ENCODE assay signal across 8 cellular contexts in the genomic region with DNA sequence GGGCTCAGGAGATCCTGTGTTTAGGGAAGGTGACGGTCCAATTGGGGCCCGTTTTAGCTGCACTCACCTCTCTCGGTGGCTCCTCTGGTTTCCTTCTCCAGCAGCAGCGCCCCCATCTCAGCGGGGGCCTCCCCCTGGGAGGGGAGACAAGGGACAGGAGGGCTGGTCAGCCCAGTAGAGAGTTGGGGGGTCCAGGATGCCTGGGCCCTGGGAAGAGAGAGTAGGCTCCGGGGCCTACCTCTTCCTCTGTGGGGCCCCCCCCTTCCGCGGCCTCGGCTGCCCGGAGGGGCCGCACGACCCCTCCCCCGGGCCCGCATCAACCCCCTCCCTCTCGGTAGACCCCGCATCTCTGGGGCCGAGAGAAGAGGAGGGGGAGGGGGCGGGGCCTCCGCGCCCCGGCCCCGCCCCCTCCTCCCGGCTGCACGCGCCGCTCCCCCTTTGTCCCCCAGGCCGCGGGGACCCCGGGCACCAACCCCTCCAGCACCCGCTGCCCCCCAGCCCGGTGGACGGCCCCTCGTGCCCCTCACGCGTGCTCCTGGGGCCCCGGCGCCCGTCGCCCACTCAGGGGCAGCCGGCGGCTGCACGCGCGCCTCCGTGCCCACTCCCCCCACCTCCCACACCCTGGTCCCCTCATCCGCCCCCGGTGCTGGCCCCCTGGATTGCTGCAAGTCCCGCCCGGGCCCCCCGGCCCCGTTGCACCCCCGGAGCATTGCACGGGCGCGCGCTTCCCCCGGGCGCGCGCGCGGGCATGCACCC. TPM values are rescaled to one million over a fixed set of nuclear protein-coding genes. Genes with fewer than 3 reads are reported as not detected.
DNase-seq lines count a peak whose midpoint lies in the region; ATAC-seq, FAIRE-seq and TF ChIP-seq lines count a peak whose summit lies in the region.

No MANE protein-coding gene starts in this region.

- FAIRE-seq in kidney (lab: Jason Lieb, UNC): no peak

- H3K9me3 ChIP-seq in heart left ventricle (no peaks in the 10 kb centered on the region), kidney (ENCODE audit: control insufficient read depth in 1 of 2, low read length in 2 of 2) (no peaks in the 10 kb centered on the region), suprapubic skin (no peaks in the 10 kb centered on the region)

- peaks cover 29% of the 10 kb centered on the region for H3K4me1 Mint-ChIP-seq in activated naive CD8-positive, alpha-beta T cell treated with anti-CD3 and anti-CD28 coated beads, Interleukin-2, amount 50 U/mL, for 24 hours

- intact Hi-C loops in heart left ventricle (cut with DNase I) (loop anchor here in 4 of 10 donors (5.0 kb wide), 3 partner anchors 55 to 60 kb away; a partner anchor contains a TSS), cardiac septum (cut with DNase I) (loop anchor here (2.0 to 5.0 kb wide), 2 partner anchors 34 to 215 kb away; a partner anchor contains a TSS), kidney (cut with DNase I) (no loop called here)

- H3K4me3 ChIP-seq in heart left ventricle (peak overlapping the region; percentile 70 to 99 (median 82)), kidney (ENCODE audit: low read length in 2 of 2) (peak overlapping the region; percentile 28 to 92), suprapubic skin (peak overlapping the region; percentile 83)

- H3K36me3 Mint-ChIP-seq in activated naive CD8-positive, alpha-beta T cell treated with anti-CD3 and anti-CD28 coated beads, Interleukin-2, amount 50 U/mL, for 24 hours (ENCODE audit: low read depth): peaks cover 10% of the 10 kb centered on the region

- TF ChIP-seq EP300 in suprapubic skin (IDR thresholded peaks at IDR 0.05): no peak

- TF ChIP-seq POLR2A in heart left ventricle (IDR thresholded peaks at IDR 0.05): no peak
- TF ChIP-seq POLR2A in suprapubic skin (IDR thresholded peaks at IDR 0.05): no peak

- TF ChIP-seq CTCF in heart left ventricle (IDR thresholded peaks at IDR 0.05) (no peak), kidney (IDR thresholded peaks at IDR 0.05; ENCODE audit: borderline replicate concordance, extremely low read depth, insufficient read depth) (no peak), suprapubic skin (IDR thresholded peaks at IDR 0.05) (no peak)

- CTCF ChIA-PET in HEK293T (lab: Yijun Ruan, JAX): interaction anchor here (1.5 kb wide), 1 partner anchor 90 kb away, joined by 3 read pairs; a partner anchor contains a TSS

- H3K9ac ChIP-seq in kidney (ENCODE audit: low read length in 2 of 2): peak overlapping the region; percentile 6 to 56

- peaks cover 0 to 35% (median 17%) of the 10 kb centered on the region in 12 donors for H3K4me1 ChIP-seq in heart left ventricle
- H3K4me1 ChIP-seq in kidney (ENCODE audit: control insufficient read depth in 1 of 2, insufficient read depth in 1 of 2, low read depth in 1 of 2, low read length in 2 of 2): peaks cover 5 to 15% of the 10 kb centered on the region in 2 donors
- H3K4me1 ChIP-seq in suprapubic skin: peaks cover 39% of the 10 kb centered on the region

- peak overlapping the region; percentile 83 for H3K27ac Mint-ChIP-seq in activated naive CD8-positive, alpha-beta T cell treated with anti-CD3 and anti-CD28 coated beads, Interleukin-2, amount 50 U/mL, for 24 hours

- peak overlapping the region in 11 of 12 donors; percentile 48 to 89 (median 82) for H3K27ac ChIP-seq in heart left ventricle
- no peak overlapping the region for H3K27ac ChIP-seq in kidney (ENCODE audit: low read depth in 2 of 2, low read length in 2 of 2)
- H3K27ac ChIP-seq in suprapubic skin: peak overlapping the region; percentile 82

- H3K36me3 ChIP-seq in heart left ventricle (peaks cover 0 to 40% (median 36%) of the 10 kb centered on the region in 9 donors), kidney (ENCODE audit: control insufficient read depth in 1 of 2, insufficient read depth in 2 of 2, low read length in 2 of 2) (peaks cover 0 to 10% of the 10 kb centered on the region in 2 donors), suprapubic skin (peaks cover 33% of the 10 kb centered on the region)

- peak overlapping the region; percentile 83 for H3K4me3 Mint-ChIP-seq in activated naive CD8-positive, alpha-beta T cell treated with anti-CD3 and anti-CD28 coated beads, Interleukin-2, amount 50 U/mL, for 24 hours

- H3K27me3 ChIP-seq in heart left ventricle (no peaks in the 10 kb centered on the region), suprapubic skin (no peaks in the 10 kb centered on the region)

- 2 to 7% (median 4%) methylated on average over 9 to 62 of the region's 62 CpGs for WGBS in heart left ventricle, 4 donors
- no CpG with 5 or more reads among the region's 62 CpGs for WGBS in suprapubic skin

- DNase-seq in heart left ventricle: no peak
- no peak for DNase-seq in cardiac septum (ENCODE audit: low spot score)
- DNase-seq in activated naive CD8-positive, alpha-beta T cell treated with anti-CD3 and anti-CD28 coated beads, Interleukin-2, amount 50 U/mL, for 24 hours: peak; percentile 21
- DNase-seq in kidney: peak; percentile 70
- peak in 1 of 2 donors; percentile 81 for DNase-seq in suprapubic skin (ENCODE audit: low spot score in 2 of 2)
- DNase-seq in NCI-H1417 treated with DMSO at 0.1 percent for 48 hours (lab: John Stamatoyannopoulos, UW): no peak
- no peak for DNase-seq in HEK293T (ENCODE audit: extremely low spot score)

- POLR2A ChIA-PET in HEK293T (lab: Yijun Ruan, JAX): interaction anchor here (0.9 to 2.7 kb wide), 10 partner anchors 10 to 355 kb away, joined by 3 to 13 read pairs (median 6); a partner anchor contains a TSS

- H3K27me3 Mint-ChIP-seq in activated naive CD8-positive, alpha-beta T cell treated with anti-CD3 and anti-CD28 coated beads, Interleukin-2, amount 50 U/mL, for 24 hours: no peaks in the 10 kb centered on the region

- ATAC-seq in heart left ventricle (no peak), GM21723 (IDR thresholded peaks at IDR 0.05; ENCODE audit: unreplicated experiment) (no peak)
- ATAC-seq in activated naive CD8-positive, alpha-beta T cell treated with anti-CD3 and anti-CD28 coated beads, Interleukin-2, amount 50 U/mL, for 24 hours: no peak

- no peaks in the 10 kb centered on the region for H3K9me3 Mint-ChIP-seq in activated naive CD8-positive, alpha-beta T cell treated with anti-CD3 and anti-CD28 coated beads, Interleukin-2, amount 50 U/mL, for 24 hours

TF ChIP-seq in HEK293T, 16 proteins besides CTCF, POLR2A, EP300 and RAD21:
- TF ChIP-seq FOXA1 (IDR thresholded peaks at IDR 0.05) (no peak), BHLHE40 (IDR thresholded peaks at IDR 0.05; ENCODE audit: borderline replicate concordance) (no peak), SUZ12 (IDR thresholded peaks at IDR 0.05) (no peak), SP1 (IDR thresholded peaks at IDR 0.05) (no peak), NFRKB (IDR thresholded peaks at IDR 0.05) (no peak), LEF1 (IDR thresholded peaks at IDR 0.05; ENCODE audit: borderline replicate concordance) (no peak), FOXK2 (IDR thresholded peaks at IDR 0.05) (no peak), TARDBP (IDR thresholded peaks at IDR 0.05) (no peak), FOXM1 (IDR thresholded peaks at IDR 0.05; ENCODE audit: borderline replicate concordance) (no peak)

RNA-seq across cellular contexts. Expression of a gene that starts 0.5 kb away (rescaled TPM):
- total RNA-seq in heart left ventricle (10 to 100 TPM in 8 of 9 donors, 1 to 10 TPM in 1; 9.0 to 22.1 (median 14.8) TPM), cardiac septum (14.5 TPM), kidney (40.5 TPM), suprapubic skin (10 to 100 TPM; 38.7 to 48.9 (median 42.9) TPM)
- polyA plus RNA-seq in heart left ventricle (10 to 100 TPM; 12.9 to 15.2 TPM), kidney (ENCODE audit: insufficient read depth, low read depth, low replicate concordance) (35.3 TPM)

RNA-seq across cellular contexts. Expression of a gene that starts 4.9 kb away (rescaled TPM):
- total RNA-seq in heart left ventricle (1 to 10 TPM in 8 of 9 donors, under 1 TPM in 1; 0.99 to 4.3 (median 2.3) TPM), cardiac septum (5.2 TPM), kidney (3.4 TPM), suprapubic skin (1 to 10 TPM in 3 of 4 donors, under 1 TPM in 1; 0.49 to 2.6 (median 1.5) TPM)
- polyA plus RNA-seq in heart left ventricle (1 to 10 TPM; 2.2 to 2.8 TPM), kidney (ENCODE audit: insufficient read depth, low read depth, low replicate concordance) (2.5 TPM)

RNA-seq across cellular contexts. Expression of a gene that starts 18.2 kb away (rescaled TPM):
- not detected for total RNA-seq in heart left ventricle
- polyA plus RNA-seq in heart left ventricle: under 1 TPM in 1 of 2 donors, not detected in 1; 0.07 TPM
- total RNA-seq in cardiac septum: not detected
- total RNA-seq in kidney: 137 TPM
- 37.4 TPM for polyA plus RNA-seq in kidney (ENCODE audit: insufficient read depth, low read depth, low replicate concordance)
- total RNA-seq in suprapubic skin: 1 to 10 TPM; 1.4 to 7.4 (median 4.1) TPM

RNA-seq across cellular contexts. Expression of a gene that starts 30.5 kb away (rescaled TPM):
- 100 to 1,000 TPM in 1 of 9 donors, 10 to 100 TPM in 1, 1 to 10 TPM in 6, under 1 TPM in 1; 0.69 to 103 (median 5.3) TPM for total RNA-seq in heart left ventricle
- 1 to 10 TPM; 1.0 to 1.3 TPM for polyA plus RNA-seq in heart left ventricle
- total RNA-seq in cardiac septum: 5.1 TPM
- 38.7 TPM for total RNA-seq in kidney
- polyA plus RNA-seq in kidney (ENCODE audit: insufficient read depth, low read depth, low replicate concordance): 84.0 TPM
- total RNA-seq in suprapubic skin: 1 to 10 TPM; 2.6 to 6.4 (median 4.1) TPM

RNA-seq across cellular contexts. Expression of a gene that starts 34.4 kb away (rescaled TPM):
- total RNA-seq in heart left ventricle (10 to 100 TPM; 18.7 to 39.5 (median 27.6) TPM), cardiac septum (19.4 TPM), kidney (66.9 TPM), suprapubic skin (10 to 100 TPM; 22.2 to 42.7 (median 39.8) TPM)
- polyA plus RNA-seq in heart left ventricle (10 to 100 TPM; 19.1 to 63.1 TPM), kidney (ENCODE audit: insufficient read depth, low read depth, low replicate concordance) (131 TPM)

Comparison
In these comparisons a context has a peak if more than half of its experiments do, and no peak if none do; other contexts are left out.
1. DNase-seq: peak in activated naive CD8-positive, alpha-beta T cell treated with anti-CD3 and anti-CD28 coated beads, Interleukin-2, amount 50 U/mL, for 24 hours (single experiment) and kidney (single experiment); none in heart left ventricle (0 of 5), cardiac septum (single experiment), NCI-H1417 treated with DMSO at 0.1 percent for 48 hours (single experiment) and HEK293T (single experiment).
2. H3K27ac ChIP-seq: peak in heart left ventricle (11 of 12) and suprapubic skin (single experiment); none in kidney (0 of 2).
3. RNA of a gene that starts 18.2 kb away (total RNA-seq): 137 TPM in kidney (single experiment); 1.4 to 7.4 TPM in suprapubic skin, not detected in cardiac septum (single experiment) and not detected in heart left ventricle; every median in the first group is over 10 times any median in the second.
4. Peak in every context shown above with its lines, with median percentiles within 50 percentile points of each other: H3K4me3 ChIP-seq.